In genomic region chr2:75894170-75894569, GRCh38 we compare ENCODE assay signal across 19 cellular contexts.
DNase-seq lines count a peak whose midpoint lies in the region; ATAC-seq and FAIRE-seq lines count a peak whose summit lies in the region.
"Had no signal": no experiment of that assay in that cellular context is flagged by ENCODE, and none has a peak within 500 bp of the region (broad histone marks: within the 10 kb centered on the region; RNA-seq: fewer than 3 reads in every experiment).

No MANE protein-coding gene starts in this region.

- no peak overlapping the region for H3K27ac ChIP-seq in substantia nigra (ENCODE audit: low read depth, low read length, poor library complexity, severe bottlenecking)
- no peak overlapping the region for H3K27ac ChIP-seq in small intestine (ENCODE audit: low read depth in 1 of 2, low read length in 1 of 2)
- H3K27ac ChIP-seq: heart left ventricle had no signal

- H3K4me3 ChIP-seq in small intestine (ENCODE audit: low read depth in 1 of 2, low read length in 2 of 2) = no peak overlapping the region
- H3K4me3 ChIP-seq: heart left ventricle, smooth muscle cell had no signal

- DNase-seq in substantia nigra (lab: John Stamatoyannopoulos, UW) (no peak), NCI-H2196 (lab: John Stamatoyannopoulos, UW; ENCODE audit: unreplicated experiment) (no peak), small intestine (no peak), islet precursor cell (no peak)
- DNase-seq: activated CD4-positive, alpha-beta T cell treated with anti-CD3 and anti-CD28 coated beads, Interleukin-2, amount 50 U/mL, for 1 hour; activated T-cell treated with anti-CD3 and anti-CD28 coated beads, Interleukin-2, amount 50 U/mL, for 72 hours; amniotic stem cell; CD4-positive, alpha-beta memory T cell; erythroblast; heart left ventricle; SHP77 treated with DMSO at 0.1 percent for 48 hours; T1000 had no signal

- H3K27me3 ChIP-seq in small intestine (ENCODE audit: control insufficient read depth in 2 of 2, insufficient read depth in 2 of 2, low read length in 2 of 2) = no peaks in the 10 kb centered on the region
- H3K27me3 ChIP-seq: heart left ventricle had no signal

- no peak for FAIRE-seq in small intestine (lab: Jason Lieb, UNC)
- FAIRE-seq: colon had no signal

- 11 to 45% (median 12%) methylated on average over 1 of the region's 1 CpG for WGBS in small intestine, 3 donors

- H3K9me3 ChIP-seq in small intestine (ENCODE audit: control insufficient read depth, low read depth) = no peaks in the 10 kb centered on the region
- H3K9me3 ChIP-seq: heart left ventricle had no signal

- no peaks in the 10 kb centered on the region for H3K4me1 ChIP-seq in small intestine (ENCODE audit: control insufficient read depth in 2 of 2, insufficient read depth in 1 of 2, low read depth in 1 of 2, low read length in 1 of 2)
- H3K4me1 ChIP-seq: heart left ventricle had no signal

- H3K36me3 ChIP-seq in small intestine (ENCODE audit: control insufficient read depth in 2 of 2, insufficient read depth in 2 of 2, low read length in 2 of 2) = no peaks in the 10 kb centered on the region
- H3K36me3 ChIP-seq: heart left ventricle had no signal

- ATAC-seq in GM18498 (IDR thresholded peaks at IDR 0.05; ENCODE audit: unreplicated experiment) = peak; percentile 76
- peak; percentile 79 for ATAC-seq in GM19395 (IDR thresholded peaks at IDR 0.05; ENCODE audit: unreplicated experiment)
- peak; percentile 68 for ATAC-seq in HG02759 (IDR thresholded peaks at IDR 0.05; ENCODE audit: unreplicated experiment)
- ATAC-seq in HG03354 (IDR thresholded peaks at IDR 0.05; ENCODE audit: poor library complexity, severe bottlenecking, unreplicated experiment) = peak; percentile 84
- ATAC-seq: activated T-cell treated with anti-CD3 and anti-CD28 coated beads, Interleukin-2, amount 50 U/mL, for 72 hours; HCT116; heart left ventricle had no signal
